Comparison of ENCODE assay signal across 1 cellular context in genomic region chr12:123094349-123095073, GRCh38.
TF ChIP-seq lines count a peak whose summit lies in the region.

No MANE protein-coding gene starts in this region.

TF ChIP-seq in HepG2, 621 proteins besides CTCF, POLR2A, EP300 and RAD21 (continued from another document and continues in another):
- peak; percentile 62; the same call in 1 of the 2 replicates for TF ChIP-seq THRA (CRISPR knock-in tag; IDR thresholded peaks at IDR 0.05; ENCODE audit: borderline replicate concordance)
- peak; percentile 62 for TF ChIP-seq TBX2 (CRISPR knock-in tag; IDR thresholded peaks at IDR 0.05; ENCODE audit: borderline replicate concordance)
- TF ChIP-seq ZNF883 (CRISPR knock-in tag; IDR thresholded peaks at IDR 0.05; ENCODE audit: not compliant biosample characterization): no peak
- TF ChIP-seq ZNF589 (CRISPR knock-in tag; conservative IDR thresholded peaks at IDR 0.05): no peak
- no peak for TF ChIP-seq ARNT (IDR thresholded peaks at IDR 0.05)
- TF ChIP-seq SKIL (CRISPR knock-in tag; IDR thresholded peaks at IDR 0.05; ENCODE audit: borderline replicate concordance): peak; percentile 48; the same call in 1 of the 2 replicates
- no peak for TF ChIP-seq GMEB1 (CRISPR knock-in tag; IDR thresholded peaks at IDR 0.05; ENCODE audit: borderline replicate concordance)
- no peak for TF ChIP-seq DMAP1 (CRISPR knock-in tag; IDR thresholded peaks at IDR 0.05)
- TF ChIP-seq RXRA (CRISPR knock-in tag; IDR thresholded peaks at IDR 0.05): peak; percentile 71; the same call in 1 of the 2 replicates
- TF ChIP-seq CSRNP1 (CRISPR knock-in tag; IDR thresholded peaks at IDR 0.05): peak; percentile 56; the same call in 1 of the 2 replicates
- no peak for TF ChIP-seq KMT2B (CRISPR knock-in tag; IDR thresholded peaks at IDR 0.05)
- 0 out of 2 replicates have a peak, but pooled peaks have one; percentile 17 for TF ChIP-seq ZNF792 (CRISPR knock-in tag; IDR thresholded peaks at IDR 0.05)
- 0 out of 2 replicates have a peak, but pooled peaks have one; percentile 26 for TF ChIP-seq CBFB (CRISPR knock-in tag; IDR thresholded peaks at IDR 0.05)
- no peak for TF ChIP-seq FOXC1 (CRISPR knock-in tag; IDR thresholded peaks at IDR 0.05; ENCODE audit: borderline replicate concordance)
- no peak for TF ChIP-seq HIVEP1 (CRISPR knock-in tag; IDR thresholded peaks at IDR 0.05)
- TF ChIP-seq ZNF430 (CRISPR knock-in tag; IDR thresholded peaks at IDR 0.05): no peak
- peak; percentile 79; the same call in 1 of the 2 replicates for TF ChIP-seq ATF3 (CRISPR knock-in tag; IDR thresholded peaks at IDR 0.05)
- no peak for TF ChIP-seq THAP7 (CRISPR knock-in tag; IDR thresholded peaks at IDR 0.05)
- TF ChIP-seq POGZ (CRISPR knock-in tag; IDR thresholded peaks at IDR 0.05): 0 out of 2 replicates have a peak, but pooled peaks have one; percentile 29
- TF ChIP-seq MXD4 (CRISPR knock-in tag; IDR thresholded peaks at IDR 0.05): no peak
- peak; percentile 45; the same call in 1 of the 2 replicates for TF ChIP-seq HOMEZ (CRISPR knock-in tag; IDR thresholded peaks at IDR 0.05; ENCODE audit: low read depth)
- no peak for TF ChIP-seq ZNF3 (CRISPR knock-in tag; IDR thresholded peaks at IDR 0.05)
- no peak for TF ChIP-seq ZNF10 (CRISPR knock-in tag; IDR thresholded peaks at IDR 0.05; ENCODE audit: borderline replicate concordance, low read depth)
- peak; percentile 78; the same call in 1 of the 2 replicates for TF ChIP-seq JUND (CRISPR knock-in tag; IDR thresholded peaks at IDR 0.05)
- TF ChIP-seq HMG20B (CRISPR knock-in tag; conservative IDR thresholded peaks at IDR 0.05): no peak
- peak; percentile 89 for TF ChIP-seq GATAD2A (CRISPR knock-in tag; IDR thresholded peaks at IDR 0.05)
- no peak for TF ChIP-seq HES4 (CRISPR knock-in tag; IDR thresholded peaks at IDR 0.05; ENCODE audit: borderline replicate concordance)
- TF ChIP-seq MEIS1 (CRISPR knock-in tag; IDR thresholded peaks at IDR 0.05; ENCODE audit: borderline replicate concordance): no peak
- TF ChIP-seq PAXIP1 (CRISPR knock-in tag; conservative IDR thresholded peaks at IDR 0.05): peak; percentile 73
- TF ChIP-seq SRSF1 (optimal IDR thresholded peaks at IDR 0.05; ENCODE audit: low read depth, low read length): no peak
- peak; percentile 49; the same call in 1 of the 2 replicates for TF ChIP-seq NR2F2 (IDR thresholded peaks at IDR 0.05; ENCODE audit: borderline replicate concordance, low read depth)
- TF ChIP-seq ZNF530 (CRISPR knock-in tag; IDR thresholded peaks at IDR 0.05; ENCODE audit: low read depth): no peak
- peak; percentile 63; the same call in 1 of the 2 replicates for TF ChIP-seq NR2F6 (IDR thresholded peaks at IDR 0.05)
- peak; percentile 83; the same call in 1 of the 2 replicates for TF ChIP-seq NR2F6 (CRISPR knock-in tag; IDR thresholded peaks at IDR 0.05)
- 0 out of 2 replicates have a peak, but pooled peaks have one; percentile 46 for TF ChIP-seq ZNF788 (CRISPR knock-in tag; IDR thresholded peaks at IDR 0.05; ENCODE audit: borderline replicate concordance)
- 0 out of 2 replicates have a peak, but pooled peaks have one; percentile 42 for TF ChIP-seq NFKB2 (CRISPR knock-in tag; IDR thresholded peaks at IDR 0.05; ENCODE audit: borderline replicate concordance)
- TF ChIP-seq ETV5 (CRISPR knock-in tag; IDR thresholded peaks at IDR 0.05; ENCODE audit: borderline replicate concordance): peak; percentile 48; the same call in 1 of the 2 replicates
- no peak for TF ChIP-seq ZNF343 (CRISPR knock-in tag; IDR thresholded peaks at IDR 0.05)
- TF ChIP-seq SMARCE1 (IDR thresholded peaks at IDR 0.05; ENCODE audit: borderline replicate concordance): no peak
- TF ChIP-seq TARDBP (CRISPR knock-in tag; IDR thresholded peaks at IDR 0.05): 0 out of 2 replicates have a peak, but pooled peaks have one; percentile 18
- TF ChIP-seq ELF3 (CRISPR knock-in tag; IDR thresholded peaks at IDR 0.05): peak; percentile 70
- TF ChIP-seq ATF5 (CRISPR knock-in tag; IDR thresholded peaks at IDR 0.05; ENCODE audit: low read depth): no peak
- TF ChIP-seq NCOA2 (CRISPR knock-in tag; IDR thresholded peaks at IDR 0.05): peak; percentile 71; the same call in 1 of the 2 replicates
- no peak for TF ChIP-seq ZNF777 (CRISPR knock-in tag; IDR thresholded peaks at IDR 0.05)
- TF ChIP-seq SOX13 (IDR thresholded peaks at IDR 0.05): no peak
- peak in 1 of 2 experiments; percentile 54; a peak in 1 of 4 replicates for TF ChIP-seq SOX13 (CRISPR knock-in tag; conservative IDR thresholded peaks at IDR 0.05 in 1 of 2, IDR thresholded peaks at IDR 0.05 in 1 of 2)
- no peak for TF ChIP-seq ZNF724P (CRISPR knock-in tag; IDR thresholded peaks at IDR 0.05; ENCODE audit: borderline replicate concordance)
- peak; percentile 37; the same call in 1 of the 2 replicates for TF ChIP-seq ZNF770 (CRISPR knock-in tag; IDR thresholded peaks at IDR 0.05)
- peak; percentile 54; the same call in 1 of the 2 replicates for TF ChIP-seq HMG20A (CRISPR knock-in tag; IDR thresholded peaks at IDR 0.05; ENCODE audit: borderline replicate concordance)
- peak in 1 of 2 experiments; percentile 68; a peak in 3 of 4 replicates for TF ChIP-seq NR2F1 (CRISPR knock-in tag; IDR thresholded peaks at IDR 0.05)
